1 cellular context compared by ENCODE assay signal in the genomic region with DNA sequence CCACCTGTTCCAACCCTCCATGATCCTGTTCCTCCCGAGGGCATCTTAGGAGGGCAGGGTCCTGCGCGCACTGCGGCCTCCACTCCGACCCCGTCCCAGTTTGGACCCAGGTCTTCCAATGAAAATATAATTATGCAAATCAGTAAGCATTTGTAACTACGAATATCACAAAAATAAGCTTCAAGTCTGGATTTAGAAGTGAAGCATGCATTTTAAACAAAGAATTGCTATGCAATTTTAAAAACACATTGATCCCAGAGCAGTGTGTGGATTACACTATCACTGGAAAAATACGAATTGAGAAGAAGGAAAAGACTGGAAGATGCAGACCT.
TF ChIP-seq lines count a peak whose summit lies in the region.

No MANE protein-coding gene starts in this region.

TF ChIP-seq in K562, 482 proteins besides CTCF, POLR2A, EP300 and RAD21 (continued from another document):
- TF ChIP-seq, protein P1, sequence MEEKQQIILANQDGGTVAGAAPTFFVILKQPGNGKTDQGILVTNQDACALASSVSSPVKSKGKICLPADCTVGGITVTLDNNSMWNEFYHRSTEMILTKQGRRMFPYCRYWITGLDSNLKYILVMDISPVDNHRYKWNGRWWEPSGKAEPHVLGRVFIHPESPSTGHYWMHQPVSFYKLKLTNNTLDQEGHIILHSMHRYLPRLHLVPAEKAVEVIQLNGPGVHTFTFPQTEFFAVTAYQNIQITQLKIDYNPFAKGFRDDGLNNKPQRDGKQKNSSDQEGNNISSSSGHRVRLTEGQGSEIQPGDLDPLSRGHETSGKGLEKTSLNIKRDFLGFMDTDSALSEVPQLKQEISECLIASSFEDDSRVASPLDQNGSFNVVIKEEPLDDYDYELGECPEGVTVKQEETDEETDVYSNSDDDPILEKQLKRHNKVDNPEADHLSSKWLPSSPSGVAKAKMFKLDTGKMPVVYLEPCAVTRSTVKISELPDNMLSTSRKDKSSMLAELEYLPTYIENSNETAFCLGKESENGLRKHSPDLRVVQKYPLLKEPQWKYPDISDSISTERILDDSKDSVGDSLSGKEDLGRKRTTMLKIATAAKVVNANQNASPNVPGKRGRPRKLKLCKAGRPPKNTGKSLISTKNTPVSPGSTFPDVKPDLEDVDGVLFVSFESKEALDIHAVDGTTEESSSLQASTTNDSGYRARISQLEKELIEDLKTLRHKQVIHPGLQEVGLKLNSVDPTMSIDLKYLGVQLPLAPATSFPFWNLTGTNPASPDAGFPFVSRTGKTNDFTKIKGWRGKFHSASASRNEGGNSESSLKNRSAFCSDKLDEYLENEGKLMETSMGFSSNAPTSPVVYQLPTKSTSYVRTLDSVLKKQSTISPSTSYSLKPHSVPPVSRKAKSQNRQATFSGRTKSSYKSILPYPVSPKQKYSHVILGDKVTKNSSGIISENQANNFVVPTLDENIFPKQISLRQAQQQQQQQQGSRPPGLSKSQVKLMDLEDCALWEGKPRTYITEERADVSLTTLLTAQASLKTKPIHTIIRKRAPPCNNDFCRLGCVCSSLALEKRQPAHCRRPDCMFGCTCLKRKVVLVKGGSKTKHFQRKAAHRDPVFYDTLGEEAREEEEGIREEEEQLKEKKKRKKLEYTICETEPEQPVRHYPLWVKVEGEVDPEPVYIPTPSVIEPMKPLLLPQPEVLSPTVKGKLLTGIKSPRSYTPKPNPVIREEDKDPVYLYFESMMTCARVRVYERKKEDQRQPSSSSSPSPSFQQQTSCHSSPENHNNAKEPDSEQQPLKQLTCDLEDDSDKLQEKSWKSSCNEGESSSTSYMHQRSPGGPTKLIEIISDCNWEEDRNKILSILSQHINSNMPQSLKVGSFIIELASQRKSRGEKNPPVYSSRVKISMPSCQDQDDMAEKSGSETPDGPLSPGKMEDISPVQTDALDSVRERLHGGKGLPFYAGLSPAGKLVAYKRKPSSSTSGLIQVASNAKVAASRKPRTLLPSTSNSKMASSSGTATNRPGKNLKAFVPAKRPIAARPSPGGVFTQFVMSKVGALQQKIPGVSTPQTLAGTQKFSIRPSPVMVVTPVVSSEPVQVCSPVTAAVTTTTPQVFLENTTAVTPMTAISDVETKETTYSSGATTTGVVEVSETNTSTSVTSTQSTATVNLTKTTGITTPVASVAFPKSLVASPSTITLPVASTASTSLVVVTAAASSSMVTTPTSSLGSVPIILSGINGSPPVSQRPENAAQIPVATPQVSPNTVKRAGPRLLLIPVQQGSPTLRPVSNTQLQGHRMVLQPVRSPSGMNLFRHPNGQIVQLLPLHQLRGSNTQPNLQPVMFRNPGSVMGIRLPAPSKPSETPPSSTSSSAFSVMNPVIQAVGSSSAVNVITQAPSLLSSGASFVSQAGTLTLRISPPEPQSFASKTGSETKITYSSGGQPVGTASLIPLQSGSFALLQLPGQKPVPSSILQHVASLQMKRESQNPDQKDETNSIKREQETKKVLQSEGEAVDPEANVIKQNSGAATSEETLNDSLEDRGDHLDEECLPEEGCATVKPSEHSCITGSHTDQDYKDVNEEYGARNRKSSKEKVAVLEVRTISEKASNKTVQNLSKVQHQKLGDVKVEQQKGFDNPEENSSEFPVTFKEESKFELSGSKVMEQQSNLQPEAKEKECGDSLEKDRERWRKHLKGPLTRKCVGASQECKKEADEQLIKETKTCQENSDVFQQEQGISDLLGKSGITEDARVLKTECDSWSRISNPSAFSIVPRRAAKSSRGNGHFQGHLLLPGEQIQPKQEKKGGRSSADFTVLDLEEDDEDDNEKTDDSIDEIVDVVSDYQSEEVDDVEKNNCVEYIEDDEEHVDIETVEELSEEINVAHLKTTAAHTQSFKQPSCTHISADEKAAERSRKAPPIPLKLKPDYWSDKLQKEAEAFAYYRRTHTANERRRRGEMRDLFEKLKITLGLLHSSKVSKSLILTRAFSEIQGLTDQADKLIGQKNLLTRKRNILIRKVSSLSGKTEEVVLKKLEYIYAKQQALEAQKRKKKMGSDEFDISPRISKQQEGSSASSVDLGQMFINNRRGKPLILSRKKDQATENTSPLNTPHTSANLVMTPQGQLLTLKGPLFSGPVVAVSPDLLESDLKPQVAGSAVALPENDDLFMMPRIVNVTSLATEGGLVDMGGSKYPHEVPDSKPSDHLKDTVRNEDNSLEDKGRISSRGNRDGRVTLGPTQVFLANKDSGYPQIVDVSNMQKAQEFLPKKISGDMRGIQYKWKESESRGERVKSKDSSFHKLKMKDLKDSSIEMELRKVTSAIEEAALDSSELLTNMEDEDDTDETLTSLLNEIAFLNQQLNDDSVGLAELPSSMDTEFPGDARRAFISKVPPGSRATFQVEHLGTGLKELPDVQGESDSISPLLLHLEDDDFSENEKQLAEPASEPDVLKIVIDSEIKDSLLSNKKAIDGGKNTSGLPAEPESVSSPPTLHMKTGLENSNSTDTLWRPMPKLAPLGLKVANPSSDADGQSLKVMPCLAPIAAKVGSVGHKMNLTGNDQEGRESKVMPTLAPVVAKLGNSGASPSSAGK (IDR thresholded peaks at IDR 0.05), result 0 out of 2 replicates have a peak, but pooled peaks have one; percentile 32
